Comparison of ENCODE assay signal across 1 cellular context in genomic region chr12:108691154-108691994, GRCh38.
TF ChIP-seq lines count a peak whose summit lies in the region.

No MANE protein-coding gene starts in this region.

TF ChIP-seq in K562, 482 proteins besides CTCF, POLR2A, EP300 and RAD21 (continued from another document and continues in another):
- no peak for TF ChIP-seq SNAPC5 (CRISPR knock-in tag; IDR thresholded peaks at IDR 0.05)
- TF ChIP-seq NFE2L1 (tag; IDR thresholded peaks at IDR 0.05; ENCODE audit: borderline replicate concordance, low read depth) = peak; percentile 34; the same call in 1 of the 2 replicates
- no peak for TF ChIP-seq ZNF57 (CRISPR knock-in tag; IDR thresholded peaks at IDR 0.05)
- TF ChIP-seq MAFF (IDR thresholded peaks at IDR 0.05; ENCODE audit: low read length) = 0 out of 2 replicates have a peak, but pooled peaks have one; percentile 16
- TF ChIP-seq PML (IDR thresholded peaks at IDR 0.05; ENCODE audit: low read length) = peak; percentile 93
- TF ChIP-seq CXXC5 (CRISPR knock-in tag; IDR thresholded peaks at IDR 0.05) = peak; percentile 82
- TF ChIP-seq THRB (CRISPR knock-in tag; conservative IDR thresholded peaks at IDR 0.05) = no peak
- TF ChIP-seq FOSL1 (tag; conservative IDR thresholded peaks at IDR 0.05) = peak; percentile 96
- no peak for TF ChIP-seq KDM4B (IDR thresholded peaks at IDR 0.05; ENCODE audit: borderline replicate concordance in 2 of 2, low read depth in 1 of 2)
- TF ChIP-seq TSC22D4 (tag; IDR thresholded peaks at IDR 0.05) = no peak
- 0 out of 2 replicates have a peak, but pooled peaks have one; percentile 44 for TF ChIP-seq NR4A1 (CRISPR knock-in tag; IDR thresholded peaks at IDR 0.05)
- peak; percentile 42; the same call in 1 of the 2 replicates for TF ChIP-seq NR4A1 (tag; IDR thresholded peaks at IDR 0.05)
- no peak for TF ChIP-seq ELF2 (CRISPR knock-in tag; IDR thresholded peaks at IDR 0.05)
- peak; percentile 38; the same call in 1 of the 2 replicates for TF ChIP-seq CREB3L1 (IDR thresholded peaks at IDR 0.05; ENCODE audit: borderline replicate concordance, low read depth)
- no peak; the same call in 1 of the 2 replicates for TF ChIP-seq CUX1 (CRISPR knock-in tag; IDR thresholded peaks at IDR 0.05)
- no peak for TF ChIP-seq RERE (CRISPR knock-in tag; IDR thresholded peaks at IDR 0.05; ENCODE audit: borderline replicate concordance)
- TF ChIP-seq MAX (CRISPR knock-in tag; IDR thresholded peaks at IDR 0.05) = peak; percentile 64
- no peak for TF ChIP-seq RBM14 (IDR thresholded peaks at IDR 0.05; ENCODE audit: borderline replicate concordance, insufficient read depth, low read depth, low read length)
- no peak for TF ChIP-seq BRF1 (IDR thresholded peaks at IDR 0.05; ENCODE audit: borderline replicate concordance, extremely low read depth, insufficient read length)
- no peak for TF ChIP-seq HMBOX1 (IDR thresholded peaks at IDR 0.05)
- no peak for TF ChIP-seq ZNF778 (CRISPR knock-in tag; IDR thresholded peaks at IDR 0.05)
- TF ChIP-seq HCFC1 (IDR thresholded peaks at IDR 0.05; ENCODE audit: low read depth, low read length) = peak; percentile 68
- peak; percentile 63; the same call in 1 of the 2 replicates for TF ChIP-seq ATF4 (CRISPR knock-in tag; IDR thresholded peaks at IDR 0.05)
- TF ChIP-seq ZNF584 (CRISPR knock-in tag; IDR thresholded peaks at IDR 0.05; ENCODE audit: low read depth) = peak; percentile 95
- TF ChIP-seq NCOA1 (IDR thresholded peaks at IDR 0.05; ENCODE audit: low read depth) = peak; percentile 70; the same call in 1 of the 2 replicates
- peak; percentile 92 for TF ChIP-seq DPF2 (IDR thresholded peaks at IDR 0.05)
- peak; percentile 39 to 76; a peak in 3 of 4 replicates for TF ChIP-seq MNT (conservative IDR thresholded peaks at IDR 0.05)
- peak; percentile 79 for TF ChIP-seq CREB3 (tag; conservative IDR thresholded peaks at IDR 0.05; ENCODE audit: low read depth)
- no peak for TF ChIP-seq HNRNPL (IDR thresholded peaks at IDR 0.05; ENCODE audit: low read depth, low read length)
- TF ChIP-seq ZFX (CRISPR knock-in tag; IDR thresholded peaks at IDR 0.05) = peak; percentile 32; the same call in 1 of the 2 replicates
- no peak; the same call in none of the 2 replicates for TF ChIP-seq ZNF23 (CRISPR knock-in tag; IDR thresholded peaks at IDR 0.05)
- TF ChIP-seq HEY1 (CRISPR knock-in tag; IDR thresholded peaks at IDR 0.05; ENCODE audit: borderline replicate concordance) = no peak
- TF ChIP-seq TEAD2 (tag; IDR thresholded peaks at IDR 0.05) = peak; percentile 55
